Comparison of ENCODE assay signal across 11 cellular contexts in genomic region chr5:57215629-57216195, GRCh38. TPM values are rescaled to one million over a fixed set of nuclear protein-coding genes. Genes with fewer than 3 reads are reported as not detected.
DNase-seq lines count a peak whose midpoint lies in the region; ATAC-seq, FAIRE-seq and TF ChIP-seq lines count a peak whose summit lies in the region.
"Had no signal": no experiment of that assay in that cellular context is flagged by ENCODE, and none has a peak within 500 bp of the region (broad histone marks: within the 10 kb centered on the region; RNA-seq: fewer than 3 reads in every experiment).

No MANE protein-coding gene starts in this region.

- H3K27ac ChIP-seq in PC-3 (ENCODE audit: low read length), result no peak overlapping the region
- no peak overlapping the region for H3K27ac ChIP-seq in H1 (ENCODE audit: low read depth, low read length)

- in situ Hi-C loops in Caki2 (cut with HindIII; ENCODE audit: low pct_unique_long_range_greater_than_20kb, low sequenced_read_pairs), result no loop called here

- no peak overlapping the region for H3K4ac ChIP-seq in H1 (replicated peaks; ENCODE audit: insufficient read length, low read depth, low read length)

- peaks cover 4% of the 10 kb centered on the region; the same call in 1 of the 2 replicates for H3K79me1 ChIP-seq in H1 (ENCODE audit: low read depth, low read length)

- no peak overlapping the region for H2AK5ac ChIP-seq in H1 (ENCODE audit: low read depth, low read length)

- no peak overlapping the region for H3K18ac ChIP-seq in H1 (ENCODE audit: extremely low read depth, low read length)

- no peak overlapping the region for H3K56ac ChIP-seq in H1 (replicated peaks; ENCODE audit: insufficient read length, low read depth, low read length)

- DNase-seq in Caki2 (ENCODE audit: low read depth), result peak; percentile 17
- no peak for DNase-seq in PC-3
- no peak for DNase-seq in H1 (ENCODE audit: low read depth in 1 of 2, low spot score in 2 of 2)
- no peak for DNase-seq in omental fat pad (ENCODE audit: low spot score)
- no peak for DNase-seq in NCI-H446 treated with DMSO at 0.1 percent for 48 hours (lab: John Stamatoyannopoulos, UW)
- DNase-seq in medulla oblongata (ENCODE audit: extremely low spot score), result no peak
- DNase-seq in NCI-H146 treated with DMSO at 0.1 percent for 48 hours (lab: John Stamatoyannopoulos, UW; ENCODE audit: unreplicated experiment), result no peak
- DNase-seq: activated CD4-positive, CD25-positive, alpha-beta regulatory T cell treated with anti-CD3 and anti-CD28 coated beads, Interleukin-2, amount 50 U/mL, for 72 hours; effector memory CD4-positive, alpha-beta T cell; NCI-H524 treated with DMSO at 0.1 percent for 48 hours; SIG-M5 had no signal

- H2BK120ac ChIP-seq in H1 (replicated peaks; ENCODE audit: low read depth, low read length), result no peak overlapping the region

- no peaks in the 10 kb centered on the region for H3K27me3 ChIP-seq in PC-3 (ENCODE audit: low read length)
- H3K27me3 ChIP-seq in H1 (replicated peaks in 1 of 4; ENCODE audit: control insufficient read depth in 3 of 4, extremely low read depth in 1 of 4, insufficient read depth in 3 of 4, low read length in 3 of 4), result no peaks in the 10 kb centered on the region

- intact Hi-C loops in PC-3 (cut with micrococcal nuclease), result loop anchor here (2.0 kb wide), 1 partner anchor 43 kb away; no protein-coding TSS in a partner anchor

- no peaks in the 10 kb centered on the region for H3K9me3 ChIP-seq in PC-3 (ENCODE audit: low read length)
- H3K9me3 ChIP-seq in H1 (ENCODE audit: insufficient read depth in 2 of 2, low read depth in 1 of 2, low read length in 1 of 2), result no peaks in the 10 kb centered on the region

- H4K5ac ChIP-seq in H1 (ENCODE audit: insufficient read length, low read depth, low read length), result no peak overlapping the region

- H3K79me2 ChIP-seq in PC-3 (ENCODE audit: low read length), result peaks cover 82% of the 10 kb centered on the region
- H3K79me2 ChIP-seq in H1 (ENCODE audit: control insufficient read depth in 1 of 2, insufficient read depth in 2 of 2, low read length in 2 of 2), result peaks cover 33 to 97% of the 10 kb centered on the region in 2 experiments

- no peak for ATAC-seq in PC-3
- ATAC-seq in omental fat pad (ENCODE audit: low FRiP score), result peak; percentile 43

- no peaks in the 10 kb centered on the region; the same call in 1 of the 2 replicates for H3K23me2 ChIP-seq in H1 (ENCODE audit: low read depth, low read length)

- TF ChIP-seq RAD21 in H1 (IDR thresholded peaks at IDR 0.05 in 1 of 2, conservative IDR thresholded peaks at IDR 0.05 in 1 of 2; ENCODE audit: low read depth in 2 of 2, low read length in 2 of 2), result no peak

- H3K4me1 ChIP-seq in PC-3 (ENCODE audit: insufficient read depth, low read length) (peaks cover 16% of the 10 kb centered on the region), H1 (replicated peaks in 1 of 4; ENCODE audit: control insufficient read depth in 3 of 4, insufficient read depth in 4 of 4, low read length in 3 of 4) (peaks cover 0 to 2% (median 0%) of the 10 kb centered on the region in 4 experiments; a peak in 2 of 7 replicates)

- no peak overlapping the region for H2BK15ac ChIP-seq in H1 (ENCODE audit: low read length)

- no peak overlapping the region for H2BK12ac ChIP-seq in H1 (ENCODE audit: low read depth, low read length)

- H3K9ac ChIP-seq in PC-3 (ENCODE audit: low read length), result no peak overlapping the region
- no peak overlapping the region for H3K9ac ChIP-seq in H1 (replicated peaks in 1 of 4; ENCODE audit: extremely low read depth in 1 of 4, low read depth in 3 of 4, low read length in 3 of 4)

- H2AFZ ChIP-seq in PC-3 (ENCODE audit: low read length), result no peak overlapping the region
- H2AFZ ChIP-seq in H1 (ENCODE audit: low read length), result no peak overlapping the region

- no TSS peak for BruUV-seq in PC-3 (replicated peaks; lab: Mats Ljungman, UMichigan)

- H3K23ac ChIP-seq in H1 (ENCODE audit: insufficient read length), result no peak overlapping the region

- peaks cover 2% of the 10 kb centered on the region; the same call in 1 of the 2 replicates for H4K20me1 ChIP-seq in PC-3 (ENCODE audit: low read length)
- H4K20me1 ChIP-seq in H1 (replicated peaks in 1 of 2; ENCODE audit: control insufficient read depth in 1 of 2, insufficient read depth in 2 of 2, low read length in 2 of 2), result peaks cover 12 to 19% of the 10 kb centered on the region in 2 experiments

- no peaks in the 10 kb centered on the region for H3K9me2 ChIP-seq in PC-3 (replicated peaks; ENCODE audit: low read length)

- 89% methylated on average over 4 of the region's 4 CpGs; no CpG with 5 or more reads in 1 of the 2 experiments for WGBS in H1 (ENCODE audit: extremely low coverage in 1 of 2, insufficient coverage in 1 of 2, insufficient read length in 1 of 2, insufficient replicate concordance in 2 of 2, low coverage in 1 of 2, low lambda C conversion rate in 2 of 2, missing lambda C conversion rate in 1 of 2), 2 experiments

- H4K8ac ChIP-seq in H1 (ENCODE audit: extremely low read depth, insufficient read depth, low read length), result no peak overlapping the region

- no peak overlapping the region for H4K91ac ChIP-seq in H1 (replicated peaks; ENCODE audit: insufficient read length, low read length)

- H3K4me2 ChIP-seq in PC-3 (ENCODE audit: low read length) (peak overlapping the region; percentile 11; the same call in 1 of the 2 replicates), H1 (ENCODE audit: insufficient read depth in 1 of 2, low read depth in 2 of 2, low read length in 2 of 2) (no peak overlapping the region)

- POLR2A ChIA-PET in PC-3 (lab: Charles Lee; ENCODE audit: unreplicated experiment) (interaction anchor here (0.5 kb wide), 1 partner anchor 42 kb away, joined by 6 read pairs; the partner anchor contains the start of gene GPBP1), H1 (lab: Charles Lee; ENCODE audit: partially characterized antibody) (interaction anchor here (1.1 to 1.2 kb wide), 2 partner anchors 9 to 36 kb away, joined by 3 read pairs; no protein-coding TSS in a partner anchor)

- H3F3A ChIP-seq in PC-3 (ENCODE audit: low read length, unreplicated experiment), result no peaks in the 10 kb centered on the region

- TF ChIP-seq CTCF in PC-3 (conservative IDR thresholded peaks at IDR 0.05; ENCODE audit: low read depth, low read length), result no peak
- no peak for TF ChIP-seq CTCF in H1 (IDR thresholded peaks at IDR 0.05; ENCODE audit: control extremely low read depth in 1 of 3, insufficient read depth in 1 of 3, low read depth in 1 of 3, low read length in 3 of 3)
- no peak for TF ChIP-seq CTCF in omental fat pad (IDR thresholded peaks at IDR 0.05)

- no peak for TF ChIP-seq EP300 in H1 (IDR thresholded peaks at IDR 0.05; ENCODE audit: borderline replicate concordance in 1 of 2, low read depth in 2 of 2, low read length in 2 of 2)

- peak; percentile 58 for FAIRE-seq in H1 (lab: Jason Lieb, UNC)

- H3K4me3 ChIP-seq in PC-3 (ENCODE audit: low read length), result no peak overlapping the region
- no peak overlapping the region for H3K4me3 ChIP-seq in H1 (ENCODE audit: extremely low read depth in 1 of 4, insufficient read depth in 2 of 4, low read depth in 3 of 4, low read length in 4 of 4)

- CTCF ChIA-PET in PC-3 (lab: Charles Lee) (no interaction called here), H1 (lab: Charles Lee; ENCODE audit: partially characterized antibody) (interaction anchor here (0.5 to 1.4 kb wide), 3 partner anchors 12 to 295 kb away, joined by 3 to 4 read pairs (median 4); no protein-coding TSS in a partner anchor)

- no peak overlapping the region for H3K14ac ChIP-seq in H1 (ENCODE audit: insufficient read length)

- TF ChIP-seq POLR2A in H1 (IDR thresholded peaks at IDR 0.05; ENCODE audit: control extremely low read depth in 1 of 2, low read depth in 2 of 2, low read length in 2 of 2), result no peak

- peaks cover 12% of the 10 kb centered on the region; the same call in 1 of the 2 replicates for H3K36me3 ChIP-seq in PC-3 (ENCODE audit: low read depth, low read length)
- peaks cover 0 to 34% (median 12%) of the 10 kb centered on the region in 4 experiments; a peak in 5 of 8 replicates for H3K36me3 ChIP-seq in H1 (ENCODE audit: control insufficient read depth in 2 of 4, insufficient read depth in 4 of 4, low read length in 3 of 4)

- H2BK20ac ChIP-seq in H1 (ENCODE audit: low read length), result no peak overlapping the region

- H2BK5ac ChIP-seq in H1 (ENCODE audit: low read depth, low read length), result no peak overlapping the region

TF ChIP-seq in H1, 55 proteins besides CTCF, POLR2A, EP300 and RAD21 (continues in another document):
- TF ChIP-seq NRF1 (IDR thresholded peaks at IDR 0.05; ENCODE audit: low read depth, low read length), result no peak
- TF ChIP-seq, protein P1, sequence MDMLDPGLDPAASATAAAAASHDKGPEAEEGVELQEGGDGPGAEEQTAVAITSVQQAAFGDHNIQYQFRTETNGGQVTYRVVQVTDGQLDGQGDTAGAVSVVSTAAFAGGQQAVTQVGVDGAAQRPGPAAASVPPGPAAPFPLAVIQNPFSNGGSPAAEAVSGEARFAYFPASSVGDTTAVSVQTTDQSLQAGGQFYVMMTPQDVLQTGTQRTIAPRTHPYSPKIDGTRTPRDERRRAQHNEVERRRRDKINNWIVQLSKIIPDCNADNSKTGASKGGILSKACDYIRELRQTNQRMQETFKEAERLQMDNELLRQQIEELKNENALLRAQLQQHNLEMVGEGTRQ (IDR thresholded peaks at IDR 0.05; ENCODE audit: low read length), result no peak
- no peak for TF ChIP-seq KDM1A (IDR thresholded peaks at IDR 0.05; ENCODE audit: borderline replicate concordance, low read length)
- TF ChIP-seq POLR2AphosphoS5 (IDR thresholded peaks at IDR 0.05; ENCODE audit: low read depth, low read length), result no peak
- TF ChIP-seq, protein P2, sequence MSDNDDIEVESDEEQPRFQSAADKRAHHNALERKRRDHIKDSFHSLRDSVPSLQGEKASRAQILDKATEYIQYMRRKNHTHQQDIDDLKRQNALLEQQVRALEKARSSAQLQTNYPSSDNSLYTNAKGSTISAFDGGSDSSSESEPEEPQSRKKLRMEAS (IDR thresholded peaks at IDR 0.05), result no peak
- TF ChIP-seq SIRT6 (IDR thresholded peaks at IDR 0.05; ENCODE audit: low read length), result no peak
- TF ChIP-seq CHD2 (IDR thresholded peaks at IDR 0.05; ENCODE audit: low read length), result no peak
- no peak for TF ChIP-seq EZH2 (IDR thresholded peaks at IDR 0.05; ENCODE audit: low read depth, low read length, severe bottlenecking)

RNA-seq across cellular contexts. Expression of gene GPBP1, which starts 41.9 kb away (rescaled TPM):
- 42.8 and 55.1 TPM in 2 replicates for total RNA-seq in Caki2 (2014; rRNA removed; shearing (Covaris generic); ENCODE audit: low replicate concordance)
- 29.5 and 31.8 TPM in 2 replicates for total RNA-seq in PC-3 (2014; rRNA removed)
- total RNA-seq in H1 (2021; fragmentation: NEBNext Ultra II Directional; extraction: Animal tissue kit (Norgen Biotek cat#: 25700)), result 104 and 108 TPM in 2 replicates
- polyA plus RNA-seq in H1 (2011; rRNA removed), result 12.5 and 29.2 TPM in 2 replicates
- 54.6 TPM for polyA plus RNA-seq in H1 (2011; cell fraction: cytosol; rRNA removed)
- polyA plus RNA-seq in H1 (2011; cell fraction: nucleus; rRNA removed), result 14.3 TPM
- 56.5 to 96.5 TPM (median 60.7 TPM) in 4 replicates for polyA plus RNA-seq in H1 (2012, experiment 1 of 2)
- polyA plus RNA-seq in H1 (2012, experiment 2 of 2), result 4.8 TPM
- polyA plus RNA-seq in H1 (2013, experiment 1 of 2), result 77.9 TPM
- polyA plus RNA-seq in H1 (2013, experiment 2 of 2), result 72.0 TPM
- polyA minus RNA-seq in H1 (2011; rRNA and poly(A)+ RNA removed), result 30.6 and 31.8 TPM in 2 replicates
- polyA minus RNA-seq in H1 (2011; cell fraction: cytosol; rRNA and poly(A)+ RNA removed), result 41.2 TPM
- polyA minus RNA-seq in H1 (2011; cell fraction: nucleus; rRNA and poly(A)+ RNA removed), result 60.3 TPM
- total RNA-seq in omental fat pad, result 10 to 100 TPM; 56.1 to 99.0 (median 83.3) TPM
